ENCODE assay signal across 28 cellular contexts in genomic region chr3:84304214-84304613, GRCh38.
"Had no signal": no experiment of that assay in that cellular context is flagged by ENCODE, and none has a peak within 500 bp of the region (broad histone marks: within the 10 kb centered on the region; RNA-seq: fewer than 3 reads in every experiment).

No MANE protein-coding gene starts in this region.

- FAIRE-seq: small intestine had no signal

- H3K36me3 Mint-ChIP-seq: naive B cell; naive thymus-derived CD8-positive, alpha-beta T cell; natural killer cell treated with Interleukin-12 subunit alpha and Interleukin-12 subunit beta and Interleukin-15 and Interleukin-18, amount 100 ng/mL, for 72 hours; stimulated activated memory B cell treated with anti-CD40 and anti-IgM and Interleukin-4, amounts not matched to agents 10 μg/mL and 1 μg/mL and 100 μg/mL, for 72 hours; type B pancreatic cell had no signal

- H3K9ac ChIP-seq: parathyroid adenoma had no signal

- ATAC-seq: naive thymus-derived CD8-positive, alpha-beta T cell; natural killer cell treated with Interleukin-12 subunit alpha and Interleukin-12 subunit beta and Interleukin-15 and Interleukin-18, amount 100 ng/mL, for 72 hours; psoas muscle; right cardiac atrium; right lobe of liver; stimulated activated memory B cell treated with anti-CD40 and anti-IgM and Interleukin-4, amounts not matched to agents 10 μg/mL and 1 μg/mL and 100 μg/mL, for 72 hours; upper lobe of right lung had no signal

- H3K4me3 Mint-ChIP-seq: naive thymus-derived CD8-positive, alpha-beta T cell; natural killer cell treated with Interleukin-12 subunit alpha and Interleukin-12 subunit beta and Interleukin-15 and Interleukin-18, amount 100 ng/mL, for 72 hours; nephron progenitor cell; neural crest cell; stimulated activated memory B cell treated with anti-CD40 and anti-IgM and Interleukin-4, amounts not matched to agents 10 μg/mL and 1 μg/mL and 100 μg/mL, for 72 hours; stimulated activated naive CD8-positive, alpha-beta T cell treated with anti-CD3 and anti-CD28 coated beads, Interleukin-15, Interleukin-2, amounts not matched to agents 100 ng/mL and 50 ng/mL, for 24 hours; type B pancreatic cell had no signal

- DNase-seq: naive B cell; naive thymus-derived CD8-positive, alpha-beta T cell; nephron progenitor cell; occipital lobe; ovary; psoas muscle; right cardiac atrium; right lobe of liver; sigmoid colon; small intestine; stimulated activated CD4-positive, alpha-beta T cell treated with anti-CD3 and anti-CD28 coated beads, Interleukin-15, amount 100 ng/mL, for 24 hours; stimulated activated CD4-positive, alpha-beta T cell treated with anti-CD3 and anti-CD28 coated beads, Interleukin-2, amount 100 ng/mL, for 24 hours; stimulated activated CD4-positive, alpha-beta T cell treated with anti-CD3 and anti-CD28 coated beads, Interleukin-4, amount 100 ng/mL, for 1 hour; stimulated activated CD4-positive, alpha-beta T cell treated with anti-CD3 and anti-CD28 coated beads, Interleukin-4, amount 100 ng/mL, for 4 hours; stimulated activated CD8-positive, alpha-beta memory T cell treated with anti-CD3 and anti-CD28 coated beads, Interleukin-4, amount 100 ng/mL, for 48 hours; stimulated activated naive CD4-positive, alpha-beta T cell; stomach; tibial artery; transverse colon; upper lobe of right lung; uterus had no signal

- H2AFZ ChIP-seq: parathyroid adenoma had no signal

- H3K27me3 Mint-ChIP-seq: naive B cell; naive thymus-derived CD8-positive, alpha-beta T cell; natural killer cell treated with Interleukin-12 subunit alpha and Interleukin-12 subunit beta and Interleukin-15 and Interleukin-18, amount 100 ng/mL, for 72 hours; progenitor cell of endocrine pancreas; stimulated activated memory B cell treated with anti-CD40 and anti-IgM and Interleukin-4, amounts not matched to agents 10 μg/mL and 1 μg/mL and 100 μg/mL, for 72 hours; stimulated activated naive CD8-positive, alpha-beta T cell treated with anti-CD3 and anti-CD28 coated beads, Interleukin-15, Interleukin-2, amounts not matched to agents 100 ng/mL and 50 ng/mL, for 24 hours; type B pancreatic cell had no signal

- H3K9me3 ChIP-seq: ovary, psoas muscle, right lobe of liver, sigmoid colon, tibial artery, transverse colon, upper lobe of right lung, uterus had no signal

- H3K4me1 ChIP-seq: parathyroid adenoma, psoas muscle, right lobe of liver, sigmoid colon, stomach, tibial artery, transverse colon, upper lobe of right lung, uterus had no signal

- H3K4me1 Mint-ChIP-seq: naive B cell; naive thymus-derived CD8-positive, alpha-beta T cell; nephron progenitor cell; neural crest cell; stimulated activated memory B cell treated with anti-CD40 and anti-IgM and Interleukin-4, amounts not matched to agents 10 μg/mL and 1 μg/mL and 100 μg/mL, for 72 hours had no signal

- H3K27ac ChIP-seq: ovary, parathyroid adenoma, psoas muscle, right lobe of liver, sigmoid colon, stomach, tibial artery, transverse colon, upper lobe of right lung, uterus had no signal

- H3K4me3 ChIP-seq: ovary, psoas muscle, right lobe of liver, sigmoid colon, stomach, tibial artery, transverse colon, upper lobe of right lung, uterus had no signal

- H3K27me3 ChIP-seq: ovary, right lobe of liver, sigmoid colon, stomach, tibial artery, transverse colon, upper lobe of right lung, uterus had no signal

- H3K79me2 ChIP-seq: parathyroid adenoma had no signal

- H3K36me3 ChIP-seq: ovary, right lobe of liver, sigmoid colon, stomach, tibial artery, transverse colon, upper lobe of right lung, uterus had no signal

- H3K27ac Mint-ChIP-seq: naive B cell; naive thymus-derived CD8-positive, alpha-beta T cell; natural killer cell treated with Interleukin-12 subunit alpha and Interleukin-12 subunit beta and Interleukin-15 and Interleukin-18, amount 100 ng/mL, for 72 hours; nephron progenitor cell; progenitor cell of endocrine pancreas; stimulated activated memory B cell treated with anti-CD40 and anti-IgM and Interleukin-4, amounts not matched to agents 10 μg/mL and 1 μg/mL and 100 μg/mL, for 72 hours; stimulated activated naive CD8-positive, alpha-beta T cell treated with anti-CD3 and anti-CD28 coated beads, Interleukin-15, Interleukin-2, amounts not matched to agents 100 ng/mL and 50 ng/mL, for 24 hours; type B pancreatic cell had no signal

- H3K9me3 Mint-ChIP-seq: nephron progenitor cell; neural crest cell; stimulated activated memory B cell treated with anti-CD40 and anti-IgM and Interleukin-4, amounts not matched to agents 10 μg/mL and 1 μg/mL and 100 μg/mL, for 72 hours; stimulated activated naive CD8-positive, alpha-beta T cell treated with anti-CD3 and anti-CD28 coated beads, Interleukin-15, Interleukin-2, amounts not matched to agents 100 ng/mL and 50 ng/mL, for 24 hours; type B pancreatic cell had no signal
